8 cellular contexts compared by ENCODE assay signal in genomic region chr1:156476501-156477298, GRCh38. TPM values are rescaled to one million over a fixed set of nuclear protein-coding genes. Genes with fewer than 3 reads are reported as not detected.
DNase-seq lines count a peak whose midpoint lies in the region; ATAC-seq lines count a peak whose summit lies in the region.

No MANE protein-coding gene starts in this region.

- no peak overlapping the region for H3K4me3 ChIP-seq in SJCRH30

- H3K27ac ChIP-seq in SJCRH30, result no peak overlapping the region; the same call in 1 of the 2 replicates

- no peak for ATAC-seq in GM18868 (IDR thresholded peaks at IDR 0.05; ENCODE audit: unreplicated experiment)

- H3K9me3 ChIP-seq in SJCRH30 (replicated peaks), result no peaks in the 10 kb centered on the region

- DNase-seq in EH (ENCODE audit: low read depth), result peak; percentile 78
- DNase-seq in SJCRH30, result peak; percentile 53 to 78
- peak; percentile 64 for DNase-seq in fibroblast of peridontal ligament (ENCODE audit: extremely low read depth)
- DNase-seq in stimulated activated CD8-positive, alpha-beta memory T cell treated with anti-CD3 and anti-CD28 coated beads, Interleukin-7, amount 100 ng/mL, for 48 hours (ENCODE audit: extremely low read depth in 1 of 2, low read depth in 1 of 2), result peak; percentile 29 to 78
- DNase-seq in SHP77 treated with DMSO at 0.1 percent for 48 hours (lab: John Stamatoyannopoulos, UW), result no peak
- no peak for DNase-seq in NCI-H2196 (lab: John Stamatoyannopoulos, UW; ENCODE audit: unreplicated experiment)
- DNase-seq in effector CD8-positive, alpha-beta T cell (lab: John Stamatoyannopoulos, UW), result no peak

- H3K27me3 ChIP-seq in SJCRH30, result no peaks in the 10 kb centered on the region

- peaks cover 36% of the 10 kb centered on the region for H3K36me3 ChIP-seq in SJCRH30

- peaks cover 14% of the 10 kb centered on the region; the same call in 1 of the 2 replicates for H3K4me1 ChIP-seq in SJCRH30

RNA-seq across cellular contexts. Expression of gene MEF2D, which starts 23.9 kb away (rescaled TPM):
- 10.0 and 13.3 TPM in 2 replicates for total RNA-seq in SJCRH30 (2014; rRNA removed; shearing (Covaris generic))

Comparison
In these comparisons a context has a peak if more than half of its experiments do, and no peak if none do; other contexts are left out.
1. DNase-seq: peak in EH (single experiment), SJCRH30 (2 of 2), fibroblast of peridontal ligament (single experiment) and stimulated activated CD8-positive, alpha-beta memory T cell treated with anti-CD3 and anti-CD28 coated beads, Interleukin-7, amount 100 ng/mL, for 48 hours (2 of 2); none in SHP77 treated with DMSO at 0.1 percent for 48 hours (single experiment), NCI-H2196 (single experiment) and effector CD8-positive, alpha-beta T cell (single experiment).